Comparison of ENCODE assay signal across 17 cellular contexts in genomic region chr1:7435276-7436055, GRCh38.
A peak's percentile ranks its signal among the peaks of the same experiment; 100 is the strongest.
DNase-seq lines count a peak whose midpoint lies in the region; ATAC-seq and TF ChIP-seq lines count a peak whose summit lies in the region.
"Had no signal": no experiment of that assay in that cellular context is flagged by ENCODE, and none has a peak within 500 bp of the region (broad histone marks: within the 10 kb centered on the region; RNA-seq: fewer than 3 reads in every experiment).

No MANE protein-coding gene starts in this region.

- H3K27me3 ChIP-seq in osteoblast (ENCODE audit: insufficient read depth, low read length), result no peaks in the 10 kb centered on the region

- CTCF ChIA-PET in HEK293 (lab: Yijun Ruan, JAX), result interaction anchor here (0.6 kb wide), 1 partner anchor 29 kb away, joined by 3 read pairs; no protein-coding TSS in a partner anchor

- H3K9me3 ChIP-seq in HEK293 (ENCODE audit: control insufficient read depth, insufficient read depth, low read depth, low read length) (no peaks in the 10 kb centered on the region), osteoblast (ENCODE audit: low read depth, low read length) (no peaks in the 10 kb centered on the region)

- H3K4me3 ChIP-seq in HEK293 (ENCODE audit: low read depth, low read length) (no peak overlapping the region), epithelial cell of esophagus (ENCODE audit: low read length) (no peak overlapping the region), osteoblast (ENCODE audit: insufficient read depth, low read length) (no peak overlapping the region)

- intact Hi-C loops in Right ventricle myocardium superior (cut with DNase I) (no loop called here), cardiac septum (cut with DNase I) (no loop called here)

- no peaks in the 10 kb centered on the region for H3K4me1 ChIP-seq in HEK293 (ENCODE audit: control insufficient read depth, insufficient read depth, low read length)
- H3K4me1 ChIP-seq in osteoblast (ENCODE audit: insufficient read depth, low read length), result no peaks in the 10 kb centered on the region

- DNase-seq in Right ventricle myocardium superior (peak; percentile 30), cardiac septum (ENCODE audit: low spot score) (no peak), epithelial cell of esophagus (ENCODE audit: low read depth) (peak; percentile 15), osteoblast (ENCODE audit: insufficient read length, low spot score, missing footprints) (peak; percentile 74), SIG-M5 (lab: John Stamatoyannopoulos, UW) (no peak), midbrain (lab: John Stamatoyannopoulos, UW) (no peak)
- DNase-seq in activated CD8-positive, alpha-beta memory T cell treated with anti-CD3 and anti-CD28 coated beads, Interleukin-2, amount 50 U/mL, for 48 hours, result no peak
- DNase-seq: C1 segment of cervical spinal cord; Calu3; CD4-positive, alpha-beta memory T cell; COR-L47; DMS153; DND-41; GOT3; HCEC 1CT had no signal

- no peaks in the 10 kb centered on the region for H3K36me3 ChIP-seq in HEK293 (ENCODE audit: control insufficient read depth in 2 of 2, insufficient read depth in 1 of 2, low read length in 2 of 2)
- no peaks in the 10 kb centered on the region for H3K36me3 ChIP-seq in osteoblast (ENCODE audit: insufficient read depth, low read length)

- no peak for ATAC-seq in Right ventricle myocardium superior (ENCODE audit: poor library complexity)

- H3K27ac ChIP-seq in HEK293 (ENCODE audit: extremely low read depth, low read depth, low read length) (no peak overlapping the region), osteoblast (ENCODE audit: low read depth, low read length) (no peak overlapping the region)
- H3K27ac ChIP-seq: 22Rv1 had no signal

- TF ChIP-seq CTCF in HEK293 (tag by site-specific recombination; IDR thresholded peaks at IDR 0.05), result no peak
- TF ChIP-seq CTCF in epithelial cell of esophagus (IDR thresholded peaks at IDR 0.05; ENCODE audit: insufficient read depth, low read depth, low read length, missing control alignments), result no peak
- TF ChIP-seq CTCF in osteoblast (IDR thresholded peaks at IDR 0.05; ENCODE audit: extremely low read depth, low read depth, low read length), result no peak

- no peak overlapping the region for H3K4me2 ChIP-seq in osteoblast (ENCODE audit: insufficient read depth, low read length)

- no peaks in the 10 kb centered on the region for H3K79me2 ChIP-seq in osteoblast (ENCODE audit: insufficient read depth, low read length)

- no peak overlapping the region for H2AFZ ChIP-seq in osteoblast (ENCODE audit: low read length)

- no peaks in the 10 kb centered on the region for H4K20me1 ChIP-seq in osteoblast (ENCODE audit: insufficient read depth, low read length)

- POLR2A ChIA-PET in HEK293 (lab: Yijun Ruan, JAX), result no interaction called here

TF ChIP-seq in HEK293, 187 proteins besides CTCF, POLR2A, EP300 and RAD21:
- TF ChIP-seq ZIC2 (tag by site-specific recombination; IDR thresholded peaks at IDR 0.05), result peak; percentile 28; the same call in 1 of the 2 replicates
- no peak for TF ChIP-seq ZNF660 (tag by site-specific recombination; IDR thresholded peaks at IDR 0.05)
TF ChIP-seq in HEK293: peak in this region for 1.

Comparison
In these comparisons a context has a peak if more than half of its experiments do, and no peak if none do; other contexts are left out.
1. DNase-seq: peak in Right ventricle myocardium superior (single experiment), epithelial cell of esophagus (single experiment) and osteoblast (single experiment); none in cardiac septum (single experiment), activated CD8-positive, alpha-beta memory T cell treated with anti-CD3 and anti-CD28 coated beads, Interleukin-2, amount 50 U/mL, for 48 hours (single experiment), SIG-M5 (single experiment) and midbrain (single experiment).